2 cellular contexts compared by ENCODE assay signal in the genomic region with DNA sequence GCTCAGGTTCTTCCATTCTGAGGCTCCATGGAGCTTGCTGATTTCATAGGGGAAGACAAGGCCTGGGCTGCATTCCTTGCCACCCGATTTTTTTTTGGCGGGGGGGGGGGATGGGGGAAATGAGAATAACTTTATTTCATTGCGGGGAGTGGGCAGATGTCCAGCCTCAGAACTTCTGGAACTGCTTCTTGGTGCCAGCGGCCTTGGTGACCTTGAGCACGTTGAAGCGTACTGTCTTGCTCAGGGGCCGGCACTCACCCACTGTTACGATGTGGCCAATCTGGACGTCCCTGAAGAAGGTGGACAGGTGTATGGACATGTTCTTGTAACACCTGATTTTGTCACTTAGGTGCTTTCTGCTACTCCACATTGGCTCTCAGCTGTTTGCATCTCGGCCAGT.
TF ChIP-seq lines count a peak whose summit lies in the region.

No MANE protein-coding gene starts in this region.

TF ChIP-seq in GM23338, 12 proteins besides CTCF, POLR2A, EP300 and RAD21:
- TF ChIP-seq NANOG (IDR thresholded peaks at IDR 0.05; ENCODE audit: borderline replicate concordance) (no peak), EZH2phosphoT487 (IDR thresholded peaks at IDR 0.05; ENCODE audit: unreplicated experiment) (no peak), ZNF331 (CRISPR knock-in tag; IDR thresholded peaks at IDR 0.05; ENCODE audit: low read depth) (no peak), CREB1 (CRISPR knock-in tag; IDR thresholded peaks at IDR 0.05; ENCODE audit: low read depth) (no peak), POLR2AphosphoS5 (IDR thresholded peaks at IDR 0.05; ENCODE audit: low read depth) (no peak), EZH2 (IDR thresholded peaks at IDR 0.05; ENCODE audit: low read depth, unreplicated experiment) (no peak), JUNB (IDR thresholded peaks at IDR 0.05; ENCODE audit: unreplicated experiment) (no peak)
- TF ChIP-seq, protein P1, sequence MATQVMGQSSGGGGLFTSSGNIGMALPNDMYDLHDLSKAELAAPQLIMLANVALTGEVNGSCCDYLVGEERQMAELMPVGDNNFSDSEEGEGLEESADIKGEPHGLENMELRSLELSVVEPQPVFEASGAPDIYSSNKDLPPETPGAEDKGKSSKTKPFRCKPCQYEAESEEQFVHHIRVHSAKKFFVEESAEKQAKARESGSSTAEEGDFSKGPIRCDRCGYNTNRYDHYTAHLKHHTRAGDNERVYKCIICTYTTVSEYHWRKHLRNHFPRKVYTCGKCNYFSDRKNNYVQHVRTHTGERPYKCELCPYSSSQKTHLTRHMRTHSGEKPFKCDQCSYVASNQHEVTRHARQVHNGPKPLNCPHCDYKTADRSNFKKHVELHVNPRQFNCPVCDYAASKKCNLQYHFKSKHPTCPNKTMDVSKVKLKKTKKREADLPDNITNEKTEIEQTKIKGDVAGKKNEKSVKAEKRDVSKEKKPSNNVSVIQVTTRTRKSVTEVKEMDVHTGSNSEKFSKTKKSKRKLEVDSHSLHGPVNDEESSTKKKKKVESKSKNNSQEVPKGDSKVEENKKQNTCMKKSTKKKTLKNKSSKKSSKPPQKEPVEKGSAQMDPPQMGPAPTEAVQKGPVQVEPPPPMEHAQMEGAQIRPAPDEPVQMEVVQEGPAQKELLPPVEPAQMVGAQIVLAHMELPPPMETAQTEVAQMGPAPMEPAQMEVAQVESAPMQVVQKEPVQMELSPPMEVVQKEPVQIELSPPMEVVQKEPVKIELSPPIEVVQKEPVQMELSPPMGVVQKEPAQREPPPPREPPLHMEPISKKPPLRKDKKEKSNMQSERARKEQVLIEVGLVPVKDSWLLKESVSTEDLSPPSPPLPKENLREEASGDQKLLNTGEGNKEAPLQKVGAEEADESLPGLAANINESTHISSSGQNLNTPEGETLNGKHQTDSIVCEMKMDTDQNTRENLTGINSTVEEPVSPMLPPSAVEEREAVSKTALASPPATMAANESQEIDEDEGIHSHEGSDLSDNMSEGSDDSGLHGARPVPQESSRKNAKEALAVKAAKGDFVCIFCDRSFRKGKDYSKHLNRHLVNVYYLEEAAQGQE (IDR thresholded peaks at IDR 0.05; ENCODE audit: unreplicated experiment), result no peak
- TF ChIP-seq, protein P2, sequence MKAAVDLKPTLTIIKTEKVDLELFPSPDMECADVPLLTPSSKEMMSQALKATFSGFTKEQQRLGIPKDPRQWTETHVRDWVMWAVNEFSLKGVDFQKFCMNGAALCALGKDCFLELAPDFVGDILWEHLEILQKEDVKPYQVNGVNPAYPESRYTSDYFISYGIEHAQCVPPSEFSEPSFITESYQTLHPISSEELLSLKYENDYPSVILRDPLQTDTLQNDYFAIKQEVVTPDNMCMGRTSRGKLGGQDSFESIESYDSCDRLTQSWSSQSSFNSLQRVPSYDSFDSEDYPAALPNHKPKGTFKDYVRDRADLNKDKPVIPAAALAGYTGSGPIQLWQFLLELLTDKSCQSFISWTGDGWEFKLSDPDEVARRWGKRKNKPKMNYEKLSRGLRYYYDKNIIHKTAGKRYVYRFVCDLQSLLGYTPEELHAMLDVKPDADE (IDR thresholded peaks at IDR 0.05), result no peak
- TF ChIP-seq, protein P3, sequence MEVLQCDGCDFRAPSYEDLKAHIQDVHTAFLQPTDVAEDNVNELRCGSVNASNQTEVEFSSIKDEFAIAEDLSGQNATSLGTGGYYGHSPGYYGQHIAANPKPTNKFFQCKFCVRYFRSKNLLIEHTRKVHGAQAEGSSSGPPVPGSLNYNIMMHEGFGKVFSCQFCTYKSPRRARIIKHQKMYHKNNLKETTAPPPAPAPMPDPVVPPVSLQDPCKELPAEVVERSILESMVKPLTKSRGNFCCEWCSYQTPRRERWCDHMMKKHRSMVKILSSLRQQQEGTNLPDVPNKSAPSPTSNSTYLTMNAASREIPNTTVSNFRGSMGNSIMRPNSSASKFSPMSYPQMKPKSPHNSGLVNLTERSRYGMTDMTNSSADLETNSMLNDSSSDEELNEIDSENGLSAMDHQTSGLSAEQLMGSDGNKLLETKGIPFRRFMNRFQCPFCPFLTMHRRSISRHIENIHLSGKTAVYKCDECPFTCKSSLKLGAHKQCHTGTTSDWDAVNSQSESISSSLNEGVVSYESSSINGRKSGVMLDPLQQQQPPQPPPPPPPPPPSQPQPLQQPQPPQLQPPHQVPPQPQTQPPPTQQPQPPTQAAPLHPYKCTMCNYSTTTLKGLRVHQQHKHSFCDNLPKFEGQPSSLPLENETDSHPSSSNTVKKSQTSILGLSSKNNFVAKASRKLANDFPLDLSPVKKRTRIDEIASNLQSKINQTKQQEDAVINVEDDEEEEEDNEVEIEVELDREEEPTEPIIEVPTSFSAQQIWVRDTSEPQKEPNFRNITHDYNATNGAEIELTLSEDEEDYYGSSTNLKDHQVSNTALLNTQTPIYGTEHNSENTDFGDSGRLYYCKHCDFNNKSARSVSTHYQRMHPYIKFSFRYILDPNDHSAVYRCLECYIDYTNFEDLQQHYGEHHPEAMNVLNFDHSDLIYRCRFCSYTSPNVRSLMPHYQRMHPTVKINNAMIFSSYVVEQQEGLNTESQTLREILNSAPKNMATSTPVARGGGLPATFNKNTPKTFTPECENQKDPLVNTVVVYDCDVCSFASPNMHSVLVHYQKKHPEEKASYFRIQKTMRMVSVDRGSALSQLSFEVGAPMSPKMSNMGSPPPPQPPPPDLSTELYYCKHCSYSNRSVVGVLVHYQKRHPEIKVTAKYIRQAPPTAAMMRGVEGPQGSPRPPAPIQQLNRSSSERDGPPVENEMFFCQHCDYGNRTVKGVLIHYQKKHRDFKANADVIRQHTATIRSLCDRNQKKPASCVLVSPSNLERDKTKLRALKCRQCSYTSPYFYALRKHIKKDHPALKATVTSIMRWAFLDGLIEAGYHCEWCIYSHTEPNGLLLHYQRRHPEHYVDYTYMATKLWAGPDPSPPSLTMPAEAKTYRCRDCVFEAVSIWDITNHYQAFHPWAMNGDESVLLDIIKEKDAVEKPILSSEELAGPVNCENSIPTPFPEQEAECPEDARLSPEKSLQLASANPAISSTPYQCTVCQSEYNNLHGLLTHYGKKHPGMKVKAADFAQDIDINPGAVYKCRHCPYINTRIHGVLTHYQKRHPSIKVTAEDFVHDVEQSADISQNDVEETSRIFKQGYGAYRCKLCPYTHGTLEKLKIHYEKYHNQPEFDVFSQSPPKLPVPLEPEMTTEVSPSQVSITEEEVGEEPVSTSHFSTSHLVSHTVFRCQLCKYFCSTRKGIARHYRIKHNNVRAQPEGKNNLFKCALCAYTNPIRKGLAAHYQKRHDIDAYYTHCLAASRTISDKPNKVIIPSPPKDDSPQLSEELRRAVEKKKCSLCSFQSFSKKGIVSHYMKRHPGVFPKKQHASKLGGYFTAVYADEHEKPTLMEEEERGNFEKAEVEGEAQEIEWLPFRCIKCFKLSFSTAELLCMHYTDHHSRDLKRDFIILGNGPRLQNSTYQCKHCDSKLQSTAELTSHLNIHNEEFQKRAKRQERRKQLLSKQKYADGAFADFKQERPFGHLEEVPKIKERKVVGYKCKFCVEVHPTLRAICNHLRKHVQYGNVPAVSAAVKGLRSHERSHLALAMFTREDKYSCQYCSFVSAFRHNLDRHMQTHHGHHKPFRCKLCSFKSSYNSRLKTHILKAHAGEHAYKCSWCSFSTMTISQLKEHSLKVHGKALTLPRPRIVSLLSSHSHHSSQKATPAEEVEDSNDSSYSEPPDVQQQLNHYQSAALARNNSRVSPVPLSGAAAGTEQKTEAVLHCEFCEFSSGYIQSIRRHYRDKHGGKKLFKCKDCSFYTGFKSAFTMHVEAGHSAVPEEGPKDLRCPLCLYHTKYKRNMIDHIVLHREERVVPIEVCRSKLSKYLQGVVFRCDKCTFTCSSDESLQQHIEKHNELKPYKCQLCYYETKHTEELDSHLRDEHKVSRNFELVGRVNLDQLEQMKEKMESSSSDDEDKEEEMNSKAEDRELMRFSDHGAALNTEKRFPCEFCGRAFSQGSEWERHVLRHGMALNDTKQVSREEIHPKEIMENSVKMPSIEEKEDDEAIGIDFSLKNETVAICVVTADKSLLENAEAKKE (CRISPR knock-in tag; IDR thresholded peaks at IDR 0.05), result no peak

TF ChIP-seq in H1, 55 proteins besides CTCF, POLR2A, EP300 and RAD21:
- TF ChIP-seq ASH2L (IDR thresholded peaks at IDR 0.05; ENCODE audit: low read length), result no peak
- no peak for TF ChIP-seq BRCA1 (IDR thresholded peaks at IDR 0.05; ENCODE audit: low read depth, low read length)
- no peak for TF ChIP-seq SRF (IDR thresholded peaks at IDR 0.05; ENCODE audit: low read depth, low read length)
- no peak for TF ChIP-seq GTF2F1 (IDR thresholded peaks at IDR 0.05; ENCODE audit: borderline replicate concordance, low read depth, low read length)
- TF ChIP-seq JUND (IDR thresholded peaks at IDR 0.05; ENCODE audit: low read length), result no peak
- TF ChIP-seq BCL11A (IDR thresholded peaks at IDR 0.05; ENCODE audit: low read depth in 2 of 2, low read length in 2 of 2), result no peak
- no peak for TF ChIP-seq RNF2 (IDR thresholded peaks at IDR 0.05; ENCODE audit: borderline replicate concordance, low read depth, low read length, missing control alignments, poor library complexity, severe bottlenecking)
- no peak for TF ChIP-seq CTBP2 (IDR thresholded peaks at IDR 0.05; ENCODE audit: borderline replicate concordance, insufficient read depth, insufficient read length, low read length)
- TF ChIP-seq, protein P4, sequence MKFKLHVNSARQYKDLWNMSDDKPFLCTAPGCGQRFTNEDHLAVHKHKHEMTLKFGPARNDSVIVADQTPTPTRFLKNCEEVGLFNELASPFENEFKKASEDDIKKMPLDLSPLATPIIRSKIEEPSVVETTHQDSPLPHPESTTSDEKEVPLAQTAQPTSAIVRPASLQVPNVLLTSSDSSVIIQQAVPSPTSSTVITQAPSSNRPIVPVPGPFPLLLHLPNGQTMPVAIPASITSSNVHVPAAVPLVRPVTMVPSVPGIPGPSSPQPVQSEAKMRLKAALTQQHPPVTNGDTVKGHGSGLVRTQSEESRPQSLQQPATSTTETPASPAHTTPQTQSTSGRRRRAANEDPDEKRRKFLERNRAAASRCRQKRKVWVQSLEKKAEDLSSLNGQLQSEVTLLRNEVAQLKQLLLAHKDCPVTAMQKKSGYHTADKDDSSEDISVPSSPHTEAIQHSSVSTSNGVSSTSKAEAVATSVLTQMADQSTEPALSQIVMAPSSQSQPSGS (IDR thresholded peaks at IDR 0.05; ENCODE audit: low read length), result no peak
- TF ChIP-seq GABPA (IDR thresholded peaks at IDR 0.05; ENCODE audit: borderline replicate concordance, insufficient read depth, low read length), result no peak
- TF ChIP-seq POU5F1 (IDR thresholded peaks at IDR 0.05; ENCODE audit: low read depth, low read length), result no peak
- no peak for TF ChIP-seq CHD1 (IDR thresholded peaks at IDR 0.05; ENCODE audit: low read depth, low read length)
